Comparison of ENCODE assay signal across 35 cellular contexts in the genomic region with DNA sequence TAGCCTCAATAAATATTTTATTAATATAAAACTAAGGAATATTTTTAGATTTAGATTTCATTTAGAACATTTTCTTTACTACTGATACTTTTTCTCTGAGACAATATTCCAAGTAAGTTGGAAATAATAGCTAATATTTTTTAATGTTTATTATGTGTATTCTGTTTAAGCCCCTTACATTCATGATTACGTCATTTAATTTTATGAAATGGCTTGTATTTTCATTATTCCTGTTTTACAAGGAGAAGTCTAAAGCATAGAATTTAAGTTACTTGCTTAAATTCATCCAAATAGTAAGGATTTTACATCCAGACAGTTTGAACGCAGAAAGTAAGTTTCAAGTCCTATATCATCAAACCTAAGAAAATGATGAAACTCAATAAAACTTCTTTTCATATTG. TPM values are rescaled to one million over a fixed set of nuclear protein-coding genes. Genes with fewer than 3 reads are reported as not detected.
"Had no signal": no experiment of that assay in that cellular context is flagged by ENCODE, and none has a peak within 500 bp of the region (broad histone marks: within the 10 kb centered on the region; RNA-seq: fewer than 3 reads in every experiment).

No MANE protein-coding gene starts in this region.

- H3K27ac ChIP-seq: adrenal gland, breast epithelium, cardiac muscle cell, coronary artery, dorsolateral prefrontal cortex, esophagus muscularis mucosa, foreskin keratinocyte, heart right ventricle had no signal

- DNase-seq: activated CD4-positive, alpha-beta memory T cell treated with anti-CD3 and anti-CD28 coated beads for 36 hours; activated CD4-positive, alpha-beta T cell treated with anti-CD3 and anti-CD28 coated beads for 36 hours; activated CD4-positive, alpha-beta T cell treated with anti-CD3 and anti-CD28 coated beads, Interleukin-2, amount 10 ng/mL, durations not matched to agents 24 days and 14 days; activated CD4-positive, CD25-positive, alpha-beta regulatory T cell; activated CD4-positive, CD25-positive, alpha-beta regulatory T cell treated with anti-CD3 and anti-CD28 coated beads, Interleukin-2, amount 50 U/mL, for 72 hours; activated CD8-positive, alpha-beta memory T cell treated with anti-CD3 and anti-CD28 coated beads, Interleukin-2, amount 10 ng/mL, durations not matched to agents 7 days and 5 days; activated CD8-positive, alpha-beta memory T cell treated with anti-CD3 and anti-CD28 coated beads, Interleukin-2, amount 50 U/mL, for 4 hours; activated CD8-positive, alpha-beta T cell treated with anti-CD3 and anti-CD28 coated beads, Interleukin-2, amount 10 ng/mL, durations not matched to agents 7 days and 5 days; activated effector memory CD4-positive, alpha-beta T cell treated with anti-CD3 and anti-CD28 coated beads, Interleukin-2, amount 50 U/mL, for 16 hours; activated naive CD4-positive, alpha-beta T cell treated with anti-CD3 and anti-CD28 coated beads for 36 hours; activated naive CD8-positive, alpha-beta T cell treated with anti-CD3 and anti-CD28 coated beads for 36 hours; activated naive CD8-positive, alpha-beta T cell treated with anti-CD3 and anti-CD28 coated beads, Interleukin-2, amount 50 U/mL, for 24 hours; activated T-cell treated with anti-CD3 and anti-CD28 coated beads, Interleukin-2, amount 50 U/mL, for 1 hour; activated T-cell treated with anti-CD3 and anti-CD28 coated beads, Interleukin-2, amount 50 U/mL, for 48 hours; adrenal gland; amygdala; aorta; central memory CD4-positive, alpha-beta T cell; cerebellar nuclear complex; dorsolateral prefrontal cortex; effector memory CD4-positive, alpha-beta T cell; endodermal cell; erythroblast; foreskin keratinocyte; heart right ventricle; T-helper 2 cell had no signal

- H3K4me1 ChIP-seq: adrenal gland, breast epithelium, foreskin keratinocyte had no signal

- H3K36me3 ChIP-seq: adrenal gland, breast epithelium, cardiac muscle cell, esophagus muscularis mucosa, gastroesophageal sphincter, heart right ventricle had no signal

- H3K27me3 ChIP-seq: adrenal gland, breast epithelium, cardiac muscle cell, esophagus muscularis mucosa, foreskin keratinocyte, gastroesophageal sphincter, heart right ventricle had no signal

- H3K4me3 ChIP-seq: adrenal gland, breast epithelium, cardiac muscle cell, coronary artery, dorsolateral prefrontal cortex, esophagus muscularis mucosa, gastroesophageal sphincter, heart right ventricle had no signal

- ATAC-seq: activated CD4-positive, alpha-beta T cell treated with anti-CD3 and anti-CD28 coated beads for 36 hours; activated CD8-positive, alpha-beta memory T cell treated with anti-CD3 and anti-CD28 coated beads, Interleukin-2, amount 10 ng/mL, durations not matched to agents 7 days and 5 days; activated CD8-positive, alpha-beta T cell treated with anti-CD3 and anti-CD28 coated beads, Interleukin-2, amount 10 ng/mL, durations not matched to agents 7 days and 5 days; activated naive CD8-positive, alpha-beta T cell treated with anti-CD3 and anti-CD28 coated beads, Interleukin-2, amount 50 U/mL, for 24 hours; foreskin keratinocyte; gastroesophageal sphincter; heart right ventricle had no signal

- H3K9me3 ChIP-seq: adrenal gland, breast epithelium, esophagus muscularis mucosa, gastroesophageal sphincter, heart right ventricle had no signal

RNA-seq across cellular contexts. Expression of gene DGKB, which starts 6.1 kb away (rescaled TPM):
- total RNA-seq: activated CD4-positive, alpha-beta memory T cell treated with anti-CD3 and anti-CD28 coated beads for 36 hours; activated CD4-positive, alpha-beta T cell treated with anti-CD3 and anti-CD28 coated beads for 36 hours; activated CD4-positive, alpha-beta T cell treated with anti-CD3 and anti-CD28 coated beads, Interleukin-2, amount 10 ng/mL, durations not matched to agents 24 days and 14 days; activated CD8-positive, alpha-beta memory T cell treated with anti-CD3 and anti-CD28 coated beads for 36 hours; activated CD8-positive, alpha-beta memory T cell treated with anti-CD3 and anti-CD28 coated beads, Interleukin-2, amount 10 ng/mL, durations not matched to agents 7 days and 5 days; activated CD8-positive, alpha-beta T cell treated with anti-CD3 and anti-CD28 coated beads, Interleukin-2, amount 10 ng/mL, durations not matched to agents 7 days and 5 days; activated naive CD4-positive, alpha-beta T cell treated with anti-CD3 and anti-CD28 coated beads for 36 hours; activated naive CD8-positive, alpha-beta T cell treated with anti-CD3 and anti-CD28 coated beads for 36 hours; activated T-helper 1 cell treated with anti-CD3 and anti-CD28 coated beads, Interleukin-12 subunit alpha, Interleukin-12 subunit beta, Interleukin-2, Interleukin-4 antibody, amounts not matched to agents 30 ng/mL and 10 ng/mL and 1 ng/mL, durations not matched to agents 14 hours and 24 hours and 36 hours; activated T-helper 2 cell treated with anti-CD3 and anti-CD28 coated beads, Interferon-gamma antibody, Interleukin-2, Interleukin-4, amounts not matched to agents 10 μg/mL and 5 μg/mL and 100 μg/mL, durations not matched to agents 14 hours and 24 hours and 36 hours; foreskin keratinocyte; T-helper 1 cell treated with Interleukin-12 subunit alpha and Interleukin-12 subunit beta and Interleukin-4 antibody, amounts not matched to agents 30 ng/mL and 1 ng/mL, for 36 hours had no signal
- polyA plus RNA-seq: aorta, foreskin keratinocyte had no signal
